ENCODE assay signal across 8 cellular contexts in genomic region chr3:125682610-125683009, GRCh38.
DNase-seq lines count a peak whose midpoint lies in the region; ATAC-seq and TF ChIP-seq lines count a peak whose summit lies in the region.
"Not testable (repeated sequence)": the region's sequence is repeated elsewhere in the genome, so short reads cannot be mapped to it uniquely, and the experiment has no call there.

No MANE protein-coding gene starts in this region.

- TF ChIP-seq POLR2A in thyroid gland (IDR thresholded peaks at IDR 0.05), result not testable (repeated sequence)

- DNase-seq in EH (ENCODE audit: low read depth) (peak; percentile 68), LHCN-M2 (ENCODE audit: low read depth) (peak; percentile 22), fibroblast of gingiva (ENCODE audit: low read depth) (peak; percentile 23), left ventricle myocardium superior (peak; percentile 32), thyroid gland (peak; percentile 13 to 23)
- DNase-seq in mesothelial cell of epicardium (ENCODE audit: low spot score in 2 of 2, unreplicated experiment in 2 of 2), result not testable (repeated sequence)

- peaks cover 32% of the 10 kb centered on the region for H3K4me1 Mint-ChIP-seq in brain
- H3K4me1 Mint-ChIP-seq in mesothelial cell of epicardium, result not testable (repeated sequence)

- WGBS in thyroid gland, 2 donors, result 42 to 63% methylated on average over 4 of the region's 4 CpGs

- peak; percentile 46 for ATAC-seq in left ventricle myocardium superior

- not testable (repeated sequence) for H3K9me3 Mint-ChIP-seq in brain, mesothelial cell of epicardium

- intact Hi-C loops in left ventricle myocardium superior (cut with micrococcal nuclease); thyroid gland (cut with DNase I): not testable (repeated sequence)

- not testable (repeated sequence) for H3K9ac ChIP-seq in rectal smooth muscle tissue (ENCODE audit: low read length)

- H3K9me3 ChIP-seq in thyroid gland, result not testable (repeated sequence)

- H3K4me3 ChIP-seq in rectal smooth muscle tissue (ENCODE audit: low read length); thyroid gland (replicated peaks in 1 of 3): not testable (repeated sequence)

- H3K27me3 ChIP-seq in rectal smooth muscle tissue (ENCODE audit: control insufficient read depth, insufficient read depth, low read length); thyroid gland: not testable (repeated sequence)

- H3K36me3 Mint-ChIP-seq in brain, mesothelial cell of epicardium: not testable (repeated sequence)

- H3K4me1 ChIP-seq in rectal smooth muscle tissue (ENCODE audit: control insufficient read depth, insufficient read depth, low read length) (peaks cover 16% of the 10 kb centered on the region), thyroid gland (peaks cover 3 to 16% of the 10 kb centered on the region in 2 donors)

- peak overlapping the region; percentile 86 for H3K27ac ChIP-seq in rectal smooth muscle tissue (ENCODE audit: low read depth, low read length)
- not testable (repeated sequence) for H3K27ac ChIP-seq in thyroid gland

- TF ChIP-seq CTCF in brain (conservative IDR thresholded peaks at IDR 0.05); mesothelial cell of epicardium (IDR thresholded peaks at IDR 0.05; ENCODE audit: unreplicated experiment); thyroid gland (IDR thresholded peaks at IDR 0.05): not testable (repeated sequence)

- not testable (repeated sequence) for H3K4me3 Mint-ChIP-seq in brain, mesothelial cell of epicardium

- peak overlapping the region in 4 of 5 experiments; percentile 67 to 91 (median 79) for H3K27ac Mint-ChIP-seq in brain
- peak overlapping the region; percentile 61 for H3K27ac Mint-ChIP-seq in mesothelial cell of epicardium

- H3K36me3 ChIP-seq in rectal smooth muscle tissue (ENCODE audit: control insufficient read depth, insufficient read depth, low read length); thyroid gland: not testable (repeated sequence)

- not testable (repeated sequence) for H3K27me3 Mint-ChIP-seq in brain; mesothelial cell of epicardium (ENCODE audit: low read depth)
